Comparison of ENCODE assay signal across 2 cellular contexts in genomic region chr11:107688322-107688918, GRCh38.
TF ChIP-seq lines count a peak whose summit lies in the region.

No MANE protein-coding gene starts in this region.

TF ChIP-seq in GM23338, 12 proteins besides CTCF, POLR2A, EP300 and RAD21:
- TF ChIP-seq EZH2 (IDR thresholded peaks at IDR 0.05; ENCODE audit: low read depth, unreplicated experiment): no peak
- TF ChIP-seq, protein P1, sequence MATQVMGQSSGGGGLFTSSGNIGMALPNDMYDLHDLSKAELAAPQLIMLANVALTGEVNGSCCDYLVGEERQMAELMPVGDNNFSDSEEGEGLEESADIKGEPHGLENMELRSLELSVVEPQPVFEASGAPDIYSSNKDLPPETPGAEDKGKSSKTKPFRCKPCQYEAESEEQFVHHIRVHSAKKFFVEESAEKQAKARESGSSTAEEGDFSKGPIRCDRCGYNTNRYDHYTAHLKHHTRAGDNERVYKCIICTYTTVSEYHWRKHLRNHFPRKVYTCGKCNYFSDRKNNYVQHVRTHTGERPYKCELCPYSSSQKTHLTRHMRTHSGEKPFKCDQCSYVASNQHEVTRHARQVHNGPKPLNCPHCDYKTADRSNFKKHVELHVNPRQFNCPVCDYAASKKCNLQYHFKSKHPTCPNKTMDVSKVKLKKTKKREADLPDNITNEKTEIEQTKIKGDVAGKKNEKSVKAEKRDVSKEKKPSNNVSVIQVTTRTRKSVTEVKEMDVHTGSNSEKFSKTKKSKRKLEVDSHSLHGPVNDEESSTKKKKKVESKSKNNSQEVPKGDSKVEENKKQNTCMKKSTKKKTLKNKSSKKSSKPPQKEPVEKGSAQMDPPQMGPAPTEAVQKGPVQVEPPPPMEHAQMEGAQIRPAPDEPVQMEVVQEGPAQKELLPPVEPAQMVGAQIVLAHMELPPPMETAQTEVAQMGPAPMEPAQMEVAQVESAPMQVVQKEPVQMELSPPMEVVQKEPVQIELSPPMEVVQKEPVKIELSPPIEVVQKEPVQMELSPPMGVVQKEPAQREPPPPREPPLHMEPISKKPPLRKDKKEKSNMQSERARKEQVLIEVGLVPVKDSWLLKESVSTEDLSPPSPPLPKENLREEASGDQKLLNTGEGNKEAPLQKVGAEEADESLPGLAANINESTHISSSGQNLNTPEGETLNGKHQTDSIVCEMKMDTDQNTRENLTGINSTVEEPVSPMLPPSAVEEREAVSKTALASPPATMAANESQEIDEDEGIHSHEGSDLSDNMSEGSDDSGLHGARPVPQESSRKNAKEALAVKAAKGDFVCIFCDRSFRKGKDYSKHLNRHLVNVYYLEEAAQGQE (IDR thresholded peaks at IDR 0.05; ENCODE audit: unreplicated experiment): no peak
- TF ChIP-seq STAT1 (IDR thresholded peaks at IDR 0.05; ENCODE audit: unreplicated experiment): no peak
- TF ChIP-seq JUNB (IDR thresholded peaks at IDR 0.05; ENCODE audit: unreplicated experiment): no peak
- TF ChIP-seq ZNF114 (CRISPR knock-in tag; IDR thresholded peaks at IDR 0.05): no peak
- no peak for TF ChIP-seq EZH2phosphoT487 (IDR thresholded peaks at IDR 0.05; ENCODE audit: unreplicated experiment)
- TF ChIP-seq, protein P2, sequence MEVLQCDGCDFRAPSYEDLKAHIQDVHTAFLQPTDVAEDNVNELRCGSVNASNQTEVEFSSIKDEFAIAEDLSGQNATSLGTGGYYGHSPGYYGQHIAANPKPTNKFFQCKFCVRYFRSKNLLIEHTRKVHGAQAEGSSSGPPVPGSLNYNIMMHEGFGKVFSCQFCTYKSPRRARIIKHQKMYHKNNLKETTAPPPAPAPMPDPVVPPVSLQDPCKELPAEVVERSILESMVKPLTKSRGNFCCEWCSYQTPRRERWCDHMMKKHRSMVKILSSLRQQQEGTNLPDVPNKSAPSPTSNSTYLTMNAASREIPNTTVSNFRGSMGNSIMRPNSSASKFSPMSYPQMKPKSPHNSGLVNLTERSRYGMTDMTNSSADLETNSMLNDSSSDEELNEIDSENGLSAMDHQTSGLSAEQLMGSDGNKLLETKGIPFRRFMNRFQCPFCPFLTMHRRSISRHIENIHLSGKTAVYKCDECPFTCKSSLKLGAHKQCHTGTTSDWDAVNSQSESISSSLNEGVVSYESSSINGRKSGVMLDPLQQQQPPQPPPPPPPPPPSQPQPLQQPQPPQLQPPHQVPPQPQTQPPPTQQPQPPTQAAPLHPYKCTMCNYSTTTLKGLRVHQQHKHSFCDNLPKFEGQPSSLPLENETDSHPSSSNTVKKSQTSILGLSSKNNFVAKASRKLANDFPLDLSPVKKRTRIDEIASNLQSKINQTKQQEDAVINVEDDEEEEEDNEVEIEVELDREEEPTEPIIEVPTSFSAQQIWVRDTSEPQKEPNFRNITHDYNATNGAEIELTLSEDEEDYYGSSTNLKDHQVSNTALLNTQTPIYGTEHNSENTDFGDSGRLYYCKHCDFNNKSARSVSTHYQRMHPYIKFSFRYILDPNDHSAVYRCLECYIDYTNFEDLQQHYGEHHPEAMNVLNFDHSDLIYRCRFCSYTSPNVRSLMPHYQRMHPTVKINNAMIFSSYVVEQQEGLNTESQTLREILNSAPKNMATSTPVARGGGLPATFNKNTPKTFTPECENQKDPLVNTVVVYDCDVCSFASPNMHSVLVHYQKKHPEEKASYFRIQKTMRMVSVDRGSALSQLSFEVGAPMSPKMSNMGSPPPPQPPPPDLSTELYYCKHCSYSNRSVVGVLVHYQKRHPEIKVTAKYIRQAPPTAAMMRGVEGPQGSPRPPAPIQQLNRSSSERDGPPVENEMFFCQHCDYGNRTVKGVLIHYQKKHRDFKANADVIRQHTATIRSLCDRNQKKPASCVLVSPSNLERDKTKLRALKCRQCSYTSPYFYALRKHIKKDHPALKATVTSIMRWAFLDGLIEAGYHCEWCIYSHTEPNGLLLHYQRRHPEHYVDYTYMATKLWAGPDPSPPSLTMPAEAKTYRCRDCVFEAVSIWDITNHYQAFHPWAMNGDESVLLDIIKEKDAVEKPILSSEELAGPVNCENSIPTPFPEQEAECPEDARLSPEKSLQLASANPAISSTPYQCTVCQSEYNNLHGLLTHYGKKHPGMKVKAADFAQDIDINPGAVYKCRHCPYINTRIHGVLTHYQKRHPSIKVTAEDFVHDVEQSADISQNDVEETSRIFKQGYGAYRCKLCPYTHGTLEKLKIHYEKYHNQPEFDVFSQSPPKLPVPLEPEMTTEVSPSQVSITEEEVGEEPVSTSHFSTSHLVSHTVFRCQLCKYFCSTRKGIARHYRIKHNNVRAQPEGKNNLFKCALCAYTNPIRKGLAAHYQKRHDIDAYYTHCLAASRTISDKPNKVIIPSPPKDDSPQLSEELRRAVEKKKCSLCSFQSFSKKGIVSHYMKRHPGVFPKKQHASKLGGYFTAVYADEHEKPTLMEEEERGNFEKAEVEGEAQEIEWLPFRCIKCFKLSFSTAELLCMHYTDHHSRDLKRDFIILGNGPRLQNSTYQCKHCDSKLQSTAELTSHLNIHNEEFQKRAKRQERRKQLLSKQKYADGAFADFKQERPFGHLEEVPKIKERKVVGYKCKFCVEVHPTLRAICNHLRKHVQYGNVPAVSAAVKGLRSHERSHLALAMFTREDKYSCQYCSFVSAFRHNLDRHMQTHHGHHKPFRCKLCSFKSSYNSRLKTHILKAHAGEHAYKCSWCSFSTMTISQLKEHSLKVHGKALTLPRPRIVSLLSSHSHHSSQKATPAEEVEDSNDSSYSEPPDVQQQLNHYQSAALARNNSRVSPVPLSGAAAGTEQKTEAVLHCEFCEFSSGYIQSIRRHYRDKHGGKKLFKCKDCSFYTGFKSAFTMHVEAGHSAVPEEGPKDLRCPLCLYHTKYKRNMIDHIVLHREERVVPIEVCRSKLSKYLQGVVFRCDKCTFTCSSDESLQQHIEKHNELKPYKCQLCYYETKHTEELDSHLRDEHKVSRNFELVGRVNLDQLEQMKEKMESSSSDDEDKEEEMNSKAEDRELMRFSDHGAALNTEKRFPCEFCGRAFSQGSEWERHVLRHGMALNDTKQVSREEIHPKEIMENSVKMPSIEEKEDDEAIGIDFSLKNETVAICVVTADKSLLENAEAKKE (CRISPR knock-in tag; IDR thresholded peaks at IDR 0.05): no peak
- no peak for TF ChIP-seq ETS1 (IDR thresholded peaks at IDR 0.05)
- TF ChIP-seq POLR2AphosphoS5 (IDR thresholded peaks at IDR 0.05; ENCODE audit: low read depth): no peak
- no peak for TF ChIP-seq NANOG (IDR thresholded peaks at IDR 0.05; ENCODE audit: borderline replicate concordance)
- no peak for TF ChIP-seq CREB1 (CRISPR knock-in tag; IDR thresholded peaks at IDR 0.05; ENCODE audit: low read depth)

TF ChIP-seq in K562, 482 proteins besides CTCF, POLR2A, EP300 and RAD21:
- TF ChIP-seq ZC3H11A (IDR thresholded peaks at IDR 0.05; ENCODE audit: low read depth, low read length): no peak
- TF ChIP-seq, protein P3, sequence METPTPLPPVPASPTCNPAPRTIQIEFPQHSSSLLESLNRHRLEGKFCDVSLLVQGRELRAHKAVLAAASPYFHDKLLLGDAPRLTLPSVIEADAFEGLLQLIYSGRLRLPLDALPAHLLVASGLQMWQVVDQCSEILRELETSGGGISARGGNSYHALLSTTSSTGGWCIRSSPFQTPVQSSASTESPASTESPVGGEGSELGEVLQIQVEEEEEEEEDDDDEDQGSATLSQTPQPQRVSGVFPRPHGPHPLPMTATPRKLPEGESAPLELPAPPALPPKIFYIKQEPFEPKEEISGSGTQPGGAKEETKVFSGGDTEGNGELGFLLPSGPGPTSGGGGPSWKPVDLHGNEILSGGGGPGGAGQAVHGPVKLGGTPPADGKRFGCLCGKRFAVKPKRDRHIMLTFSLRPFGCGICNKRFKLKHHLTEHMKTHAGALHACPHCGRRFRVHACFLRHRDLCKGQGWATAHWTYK (CRISPR knock-in tag; IDR thresholded peaks at IDR 0.05): 0 out of 2 replicates have a peak, but pooled peaks have one; percentile 52
